13 cellular contexts compared by ENCODE assay signal in genomic region chr16:56986361-56986760, GRCh38. TPM values are rescaled to one million over a fixed set of nuclear protein-coding genes. Genes with fewer than 3 reads are reported as not detected.
A peak's percentile ranks its signal among the peaks of the same experiment; 100 is the strongest.
DNase-seq lines count a peak whose midpoint lies in the region; ATAC-seq, FAIRE-seq and TF ChIP-seq lines count a peak whose summit lies in the region.
"Had no signal": no experiment of that assay in that cellular context is flagged by ENCODE, and none has a peak within 500 bp of the region (broad histone marks: within the 10 kb centered on the region; RNA-seq: fewer than 3 reads in every experiment).

No MANE protein-coding gene starts in this region.

- no peaks in the 10 kb centered on the region for H3K9me3 Mint-ChIP-seq in activated CD4-positive, alpha-beta T cell treated with anti-CD3 and anti-CD28 coated beads, Interleukin-2, amount 10 ng/mL, durations not matched to agents 24 days and 14 days

- ATAC-seq in HG03378 (IDR thresholded peaks at IDR 0.05; ENCODE audit: unreplicated experiment), result no peak
- ATAC-seq: upper lobe of right lung had no signal

- H3K27ac ChIP-seq in ascending aorta (peak overlapping the region; percentile 56 to 57), skin epidermis (peak overlapping the region in 18 of 21 experiments; percentile 33 to 99 (median 78))
- H3K27ac ChIP-seq: cardiac muscle cell, upper lobe of right lung had no signal

- H3K27me3 ChIP-seq in ascending aorta, result no peaks in the 10 kb centered on the region
- H3K27me3 ChIP-seq: upper lobe of right lung had no signal

- peaks cover 0 to 21% of the 10 kb centered on the region in 2 donors for H3K4me1 ChIP-seq in ascending aorta

- H3K9me3 ChIP-seq in ascending aorta, result no peaks in the 10 kb centered on the region
- H3K9me3 ChIP-seq: upper lobe of right lung had no signal

- peaks cover 71% of the 10 kb centered on the region for H3K4me1 Mint-ChIP-seq in activated CD4-positive, alpha-beta T cell treated with anti-CD3 and anti-CD28 coated beads, Interleukin-2, amount 10 ng/mL, durations not matched to agents 24 days and 14 days

- peak overlapping the region; percentile 80 for H3K27ac Mint-ChIP-seq in activated CD4-positive, alpha-beta T cell treated with anti-CD3 and anti-CD28 coated beads, Interleukin-2, amount 10 ng/mL, durations not matched to agents 24 days and 14 days

- H3K27me3 Mint-ChIP-seq in activated CD4-positive, alpha-beta T cell treated with anti-CD3 and anti-CD28 coated beads, Interleukin-2, amount 10 ng/mL, durations not matched to agents 24 days and 14 days, result no peaks in the 10 kb centered on the region

- DNase-seq in activated CD4-positive, alpha-beta T cell treated with anti-CD3 and anti-CD28 coated beads, Interleukin-2, amount 10 ng/mL, durations not matched to agents 24 days and 14 days, result no peak
- DNase-seq in activated CD4-positive, alpha-beta T cell treated with anti-CD3 and anti-CD28 coated beads for 1 hour, result no peak
- peak; percentile 26 for DNase-seq in DMS53 treated with DMSO at 0.1 percent for 48 hours (lab: John Stamatoyannopoulos, UW; ENCODE audit: unreplicated experiment)
- no peak for DNase-seq in ascending aorta (ENCODE audit: low spot score in 2 of 2)
- no peak for DNase-seq in kidney tubule cell (ENCODE audit: low spot score)
- DNase-seq in HTR-8/SVneo (ENCODE audit: insufficient read length, low spot score), result no peak
- DNase-seq: NCI-H2081 treated with DMSO at 0.1 percent for 48 hours, T-helper 9 cell, upper lobe of right lung had no signal

- peaks cover 69% of the 10 kb centered on the region for H3K36me3 Mint-ChIP-seq in activated CD4-positive, alpha-beta T cell treated with anti-CD3 and anti-CD28 coated beads, Interleukin-2, amount 10 ng/mL, durations not matched to agents 24 days and 14 days (ENCODE audit: low read depth)

- intact Hi-C loops in activated CD4-positive, alpha-beta T cell treated with anti-CD3 and anti-CD28 coated beads, Interleukin-2, amount 10 ng/mL, durations not matched to agents 24 days and 14 days (cut with micrococcal nuclease), result no loop called here
- intact Hi-C loops in ascending aorta (cut with DNase I), result no loop called here

- H3K36me3 ChIP-seq in ascending aorta, result no peaks in the 10 kb centered on the region
- H3K36me3 ChIP-seq: cardiac muscle cell, upper lobe of right lung had no signal

- TF ChIP-seq CTCF in ascending aorta (IDR thresholded peaks at IDR 0.05), result no peak

- peak overlapping the region; percentile 97 for H3K4me3 Mint-ChIP-seq in activated CD4-positive, alpha-beta T cell treated with anti-CD3 and anti-CD28 coated beads, Interleukin-2, amount 10 ng/mL, durations not matched to agents 24 days and 14 days

- FAIRE-seq in HTR-8/SVneo (lab: Jason Lieb, UNC), result no peak

- no peak overlapping the region for H3K4me3 ChIP-seq in ascending aorta
- no peak overlapping the region for H3K4me3 ChIP-seq in skin epidermis
- H3K4me3 ChIP-seq: cardiac muscle cell, upper lobe of right lung had no signal

RNA-seq across cellular contexts. Expression of gene NLRC5, which starts 3.0 kb away (rescaled TPM):
- 208 and 214 TPM in 2 replicates for total RNA-seq in activated CD4-positive, alpha-beta T cell treated with anti-CD3 and anti-CD28 coated beads, Interleukin-2, amount 10 ng/mL, durations not matched to agents 24 days and 14 days
- total RNA-seq in ascending aorta, result 46.7 TPM
- total RNA-seq: cardiac muscle cell had no signal

RNA-seq across cellular contexts. Expression of gene CETP, which starts 24.6 kb away (rescaled TPM):
- total RNA-seq in activated CD4-positive, alpha-beta T cell treated with anti-CD3 and anti-CD28 coated beads, Interleukin-2, amount 10 ng/mL, durations not matched to agents 24 days and 14 days, result not detected in 2 replicates
- not detected for total RNA-seq in ascending aorta
- total RNA-seq: esophagus mucosa had no signal

RNA-seq across cellular contexts. Expression of gene HERPUD1, which starts 54.4 kb away (rescaled TPM):
- total RNA-seq in activated CD4-positive, alpha-beta T cell treated with anti-CD3 and anti-CD28 coated beads, Interleukin-2, amount 10 ng/mL, durations not matched to agents 24 days and 14 days, result 155 and 164 TPM in 2 replicates
- total RNA-seq in ascending aorta, result 108 TPM
